8 cellular contexts compared by ENCODE assay signal in the genomic region with DNA sequence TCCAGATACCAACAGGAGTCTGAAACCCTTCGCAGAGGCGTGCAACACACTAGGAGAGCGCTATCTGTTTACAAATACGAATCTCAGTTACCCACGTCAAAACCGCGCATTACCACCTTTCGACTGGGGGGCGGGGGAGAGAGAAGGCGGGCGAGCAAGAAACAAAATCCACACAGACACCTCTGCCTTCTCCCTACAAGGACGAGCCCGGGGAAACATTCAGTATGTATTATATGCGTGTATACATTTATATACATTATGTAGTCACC. TPM values are rescaled to one million over a fixed set of nuclear protein-coding genes. Genes with fewer than 3 reads are reported as not detected.
DNase-seq lines count a peak whose midpoint lies in the region; ATAC-seq, FAIRE-seq and TF ChIP-seq lines count a peak whose summit lies in the region.

No MANE protein-coding gene starts in this region.

- peaks cover 11% of the 10 kb centered on the region for H3K4me1 ChIP-seq in PC-3 (ENCODE audit: insufficient read depth, low read length)
- H3K4me1 ChIP-seq in pancreas, result peaks cover 13 to 17% (median 16%) of the 10 kb centered on the region in 3 donors
- peaks cover 0 to 33% (median 8%) of the 10 kb centered on the region in 4 donors for H3K4me1 ChIP-seq in tibial nerve

- peaks cover 26% of the 10 kb centered on the region for H4K20me1 ChIP-seq in PC-3 (ENCODE audit: low read length)

- peaks cover 56% of the 10 kb centered on the region for H3K79me2 ChIP-seq in PC-3 (ENCODE audit: low read length)

- H3K36me3 ChIP-seq in PC-3 (ENCODE audit: low read depth, low read length) (no peaks in the 10 kb centered on the region), pancreas (no peaks in the 10 kb centered on the region), tibial nerve (no peaks in the 10 kb centered on the region)

- POLR2A ChIA-PET in PC-3 (lab: Charles Lee; ENCODE audit: unreplicated experiment), result no interaction called here

- no peaks in the 10 kb centered on the region for H3F3A ChIP-seq in PC-3 (ENCODE audit: low read length, unreplicated experiment)

- H3K27me3 ChIP-seq in PC-3 (ENCODE audit: low read length), result no peaks in the 10 kb centered on the region
- no peaks in the 10 kb centered on the region for H3K27me3 ChIP-seq in pancreas
- H3K27me3 ChIP-seq in tibial nerve, result no peaks in the 10 kb centered on the region

- no peaks in the 10 kb centered on the region for H3K9me2 ChIP-seq in PC-3 (replicated peaks; ENCODE audit: low read length)

- no peaks in the 10 kb centered on the region for H3K9me3 ChIP-seq in PC-3 (ENCODE audit: low read length)
- no peaks in the 10 kb centered on the region for H3K9me3 ChIP-seq in pancreas
- no peaks in the 10 kb centered on the region for H3K9me3 ChIP-seq in tibial nerve

- ATAC-seq in HG03378 (IDR thresholded peaks at IDR 0.05; ENCODE audit: unreplicated experiment) (peak; percentile 24), PC-3 (peak; percentile 19), pancreas (peak; percentile 29 to 60 (median 44))

- no peak for TF ChIP-seq CTCF in PC-3 (conservative IDR thresholded peaks at IDR 0.05; ENCODE audit: low read depth, low read length)
- no peak for TF ChIP-seq CTCF in foreskin fibroblast (IDR thresholded peaks at IDR 0.05; ENCODE audit: low read depth, low read length)
- TF ChIP-seq CTCF in pancreas (IDR thresholded peaks at IDR 0.05), result no peak
- no peak for TF ChIP-seq CTCF in tibial nerve (IDR thresholded peaks at IDR 0.05)

- FAIRE-seq in pancreas (lab: Jason Lieb, UNC), result no peak

- CTCF ChIA-PET in PC-3 (lab: Charles Lee), result no interaction called here

- peak in 1 of 2 donors; percentile 58 for TF ChIP-seq EP300 in tibial nerve (IDR thresholded peaks at IDR 0.05)

- peak overlapping the region; percentile 91 for H3K4me2 ChIP-seq in PC-3 (ENCODE audit: low read length)

- no TSS peak for BruUV-seq in PC-3 (replicated peaks; lab: Mats Ljungman, UMichigan)

- WGBS in pancreas, 2 donors, result 0% methylated on average over 14 of the region's 14 CpGs
- 0% methylated on average over 14 of the region's 14 CpGs for WGBS in tibial nerve, 2 donors

- H3K27ac ChIP-seq in PC-3 (ENCODE audit: low read length) (peak overlapping the region; percentile 48), pancreas (peak overlapping the region; percentile 78 to 91 (median 87)), tibial nerve (peak overlapping the region; percentile 92 to 97 (median 95))

- DNase-seq in NCI-H1105 treated with DMSO at 0.1 percent for 48 hours (lab: John Stamatoyannopoulos, UW) (peak; percentile 65), NCI-H1105 (lab: John Stamatoyannopoulos, UW) (no peak), PC-3 (peak; percentile 52), foreskin fibroblast (peak; percentile 43 to 71), pancreas (peak in 4 of 6 donors; percentile 23 to 58 (median 36)), tibial nerve (ENCODE audit: low spot score in 2 of 2) (peak; percentile 26 to 61)
- peak; percentile 76 to 79 for DNase-seq in activated T-cell treated with anti-CD3 and anti-CD28 coated beads, Interleukin-2, amount 50 U/mL, for 48 hours

- peak overlapping the region; percentile 92 for H2AFZ ChIP-seq in PC-3 (ENCODE audit: low read length)

- peak overlapping the region; percentile 83 for H3K9ac ChIP-seq in PC-3 (ENCODE audit: low read length)

- H3K4me3 ChIP-seq in PC-3 (ENCODE audit: low read length) (peak overlapping the region; percentile 82), foreskin fibroblast (ENCODE audit: low read depth in 1 of 2, low read length in 2 of 2) (peak overlapping the region; percentile 83 to 85), pancreas (peak overlapping the region; percentile 81 to 93 (median 86)), tibial nerve (peak overlapping the region; percentile 89 to 100 (median 98))

- intact Hi-C loops in PC-3 (cut with micrococcal nuclease) (loop anchor here (1.0 to 5.0 kb wide), 2 partner anchors 110 to 135 kb away; no protein-coding TSS in a partner anchor), pancreas (cut with DNase I) (no loop called here)

- TF ChIP-seq POLR2A in tibial nerve (IDR thresholded peaks at IDR 0.05), result peak in 1 of 2 donors; percentile 15

RNA-seq across cellular contexts. Expression of gene TUT4, which starts 0.7 kb away (rescaled TPM):
- total RNA-seq in PC-3 (2014; rRNA removed) (36.1 and 37.4 TPM in 2 replicates), pancreas (10 to 100 TPM; 17.6 to 40.8 (median 24.1) TPM), tibial nerve (100 to 1,000 TPM in 1 of 4 donors, 10 to 100 TPM in 3; 78.1 to 127 (median 82.3) TPM)
- polyA plus RNA-seq in pancreas, result 10 to 100 TPM; 17.4 to 34.5 TPM

RNA-seq across cellular contexts. Expression of gene GPX7, which starts 50.0 kb away (rescaled TPM):
- total RNA-seq in PC-3 (2014; rRNA removed), result not detected in 2 replicates
- total RNA-seq in pancreas, result 10 to 100 TPM in 1 of 6 donors, 1 to 10 TPM in 5; 3.4 to 14.6 (median 7.7) TPM
- polyA plus RNA-seq in pancreas, result 10 to 100 TPM in 1 of 2 donors, 1 to 10 TPM in 1; 8.8 to 11.2 TPM
- 10 to 100 TPM in 3 of 4 donors, 1 to 10 TPM in 1; 6.3 to 21.4 (median 13.8) TPM for total RNA-seq in tibial nerve
